Comparison of ENCODE assay signal across 10 cellular contexts in the genomic region with DNA sequence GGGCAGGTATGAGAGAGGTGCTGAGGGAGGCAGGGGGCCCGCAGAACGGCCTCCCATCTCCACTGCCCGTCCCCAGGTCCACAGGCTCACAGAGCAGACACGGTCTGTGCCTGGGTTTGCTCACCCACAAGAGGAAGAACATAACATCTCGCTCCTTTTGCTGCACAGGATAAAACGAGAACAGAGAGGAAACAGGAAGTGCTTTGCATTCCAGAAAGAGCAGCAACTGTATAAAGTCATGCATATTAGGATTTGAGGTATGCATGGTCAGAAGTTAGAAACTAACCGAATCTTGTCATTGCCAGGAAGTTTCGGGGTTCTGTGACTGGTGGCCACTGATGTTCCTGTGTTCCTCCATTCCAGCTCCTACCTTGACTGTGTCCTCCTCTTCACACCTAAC. TPM values are rescaled to one million over a fixed set of nuclear protein-coding genes. Genes with fewer than 3 reads are reported as not detected.
DNase-seq lines count a peak whose midpoint lies in the region; ATAC-seq and TF ChIP-seq lines count a peak whose summit lies in the region.
"Had no signal": no experiment of that assay in that cellular context is flagged by ENCODE, and none has a peak within 500 bp of the region (broad histone marks: within the 10 kb centered on the region; RNA-seq: fewer than 3 reads in every experiment).

No MANE protein-coding gene starts in this region.

- peaks cover 21% of the 10 kb centered on the region for H3K4me1 Mint-ChIP-seq in stimulated activated memory B cell treated with anti-CD40 and anti-IgM and Interleukin-4, amounts not matched to agents 10 μg/mL and 1 μg/mL and 100 μg/mL, for 72 hours

- H3K4me3 Mint-ChIP-seq in stimulated activated memory B cell treated with anti-CD40 and anti-IgM and Interleukin-4, amounts not matched to agents 10 μg/mL and 1 μg/mL and 100 μg/mL, for 72 hours: peak overlapping the region; percentile 45

- TF ChIP-seq CTCF in HCT116 (IDR thresholded peaks at IDR 0.05 in 2 of 3, conservative IDR thresholded peaks at IDR 0.05 in 1 of 3; ENCODE audit: borderline replicate concordance in 1 of 3, insufficient read depth in 1 of 3, low read depth in 2 of 3, low read length in 2 of 3): no peak
- TF ChIP-seq CTCF in right atrium auricular region (IDR thresholded peaks at IDR 0.05): no peak
- TF ChIP-seq CTCF in thyroid gland (IDR thresholded peaks at IDR 0.05): no peak

- TF ChIP-seq POLR2A in HCT116 (IDR thresholded peaks at IDR 0.05; ENCODE audit: borderline replicate concordance, extremely low read depth, insufficient read depth, insufficient read length) (no peak), thyroid gland (IDR thresholded peaks at IDR 0.05) (no peak)

- H3K36me3 ChIP-seq in HCT116 (ENCODE audit: control insufficient read depth in 1 of 2, insufficient read depth in 2 of 2, low read length in 2 of 2) (no peaks in the 10 kb centered on the region), right atrium auricular region (no peaks in the 10 kb centered on the region), thyroid gland (no peaks in the 10 kb centered on the region)

- H3K79me2 ChIP-seq in HCT116 (ENCODE audit: insufficient read depth, low read length): no peaks in the 10 kb centered on the region

- WGBS in thyroid gland, 2 donors: 39 to 49% methylated on average over 8 of the region's 8 CpGs

- no peaks in the 10 kb centered on the region for H4K20me1 ChIP-seq in HCT116 (ENCODE audit: insufficient read depth)

- H3K9me3 Mint-ChIP-seq in stimulated activated memory B cell treated with anti-CD40 and anti-IgM and Interleukin-4, amounts not matched to agents 10 μg/mL and 1 μg/mL and 100 μg/mL, for 72 hours: no peaks in the 10 kb centered on the region

- no peaks in the 10 kb centered on the region for H3K36me3 Mint-ChIP-seq in stimulated activated memory B cell treated with anti-CD40 and anti-IgM and Interleukin-4, amounts not matched to agents 10 μg/mL and 1 μg/mL and 100 μg/mL, for 72 hours

- ATAC-seq in HCT116: 0 out of 2 replicates have a peak, but pooled peaks have one; percentile 25
- no peak for ATAC-seq in stimulated activated memory B cell treated with anti-CD40 and anti-IgM and Interleukin-4, amounts not matched to agents 10 μg/mL and 1 μg/mL and 100 μg/mL, for 72 hours

- POLR2A ChIA-PET in HCT116 (lab: Charles Lee): no interaction called here

- DNase-seq in HCT116 (ENCODE audit: low read depth, low spot score) (no peak), SW480 (ENCODE audit: low spot score) (peak; percentile 43), right atrium auricular region (ENCODE audit: low spot score) (no peak), thyroid gland (no peak), caudate nucleus (lab: John Stamatoyannopoulos, UW) (no peak), NCI-H510A (lab: John Stamatoyannopoulos, UW) (no peak)
- DNase-seq: NCI-H1092 treated with DMSO at 0.1 percent for 48 hours had no signal

- intact Hi-C loops in HCT116 (cut with micrococcal nuclease): no loop called here
- intact Hi-C loops in thyroid gland (cut with DNase I): no loop called here

- 0 out of 2 replicates have a peak overlapping the region, but pooled peaks have one; percentile 9 for H3K4me2 ChIP-seq in HCT116 (ENCODE audit: low read length)

- H3K4me1 ChIP-seq in HCT116 (ENCODE audit: control insufficient read depth in 1 of 2, insufficient read depth in 2 of 2, low read length in 2 of 2) (peaks cover 0 to 8% of the 10 kb centered on the region in 2 experiments; a peak in 3 of 4 replicates), right atrium auricular region (peaks cover 0 to 17% of the 10 kb centered on the region in 2 donors), thyroid gland (no peaks in the 10 kb centered on the region)

- no peak overlapping the region for H3K4me3 ChIP-seq in HCT116 (replicated peaks in 1 of 2; ENCODE audit: low read depth in 1 of 2, low read length in 2 of 2)
- no peak overlapping the region for H3K4me3 ChIP-seq in right atrium auricular region
- H3K4me3 ChIP-seq in thyroid gland (replicated peaks in 1 of 3): no peak overlapping the region
- H3K4me3 ChIP-seq: SK-N-MC, skin epidermis had no signal

- RAD21 ChIA-PET in HCT116 (lab: Charles Lee; ENCODE audit: low non-redundant PET in 1 of 2, low total read pairs in 2 of 2, uncharacterized antibody in 2 of 2, unreplicated experiment in 2 of 2): no interaction called here

- no peaks in the 10 kb centered on the region for H3K9me3 ChIP-seq in HCT116 (ENCODE audit: control insufficient read depth in 1 of 2, insufficient read depth in 1 of 2, low read depth in 1 of 2, low read length in 2 of 2)
- no peaks in the 10 kb centered on the region for H3K9me3 ChIP-seq in right atrium auricular region
- H3K9me3 ChIP-seq in thyroid gland: no peaks in the 10 kb centered on the region

- H3K9me2 ChIP-seq in HCT116 (ENCODE audit: insufficient read depth): no peaks in the 10 kb centered on the region

- H3K27ac Mint-ChIP-seq in stimulated activated memory B cell treated with anti-CD40 and anti-IgM and Interleukin-4, amounts not matched to agents 10 μg/mL and 1 μg/mL and 100 μg/mL, for 72 hours: no peak overlapping the region

- H3K27me3 Mint-ChIP-seq in stimulated activated memory B cell treated with anti-CD40 and anti-IgM and Interleukin-4, amounts not matched to agents 10 μg/mL and 1 μg/mL and 100 μg/mL, for 72 hours: peaks cover 8% of the 10 kb centered on the region

- CTCF ChIA-PET in HCT116 (lab: Charles Lee): interaction anchor here (1.5 kb wide), 1 partner anchor 14 kb away, joined by 4 read pairs; no protein-coding TSS in a partner anchor

- no peak overlapping the region for H3K9ac ChIP-seq in HCT116 (ENCODE audit: low read length)

- no peak for TF ChIP-seq RAD21 in HCT116 (IDR thresholded peaks at IDR 0.05; ENCODE audit: low read depth)

- H3K27me3 ChIP-seq in HCT116 (ENCODE audit: insufficient read depth, low read length) (peaks cover 20% of the 10 kb centered on the region), right atrium auricular region (no peaks in the 10 kb centered on the region), thyroid gland (no peaks in the 10 kb centered on the region)

- H3K27ac ChIP-seq in HCT116 (ENCODE audit: low read depth, low read length) (no peak overlapping the region), right atrium auricular region (peak overlapping the region; percentile 16 to 48), thyroid gland (no peak overlapping the region), caudate nucleus (ENCODE audit: low read depth, low read length) (no peak overlapping the region)
- H3K27ac ChIP-seq: SK-N-MC had no signal

- no TSS peak for BruUV-seq in HCT116 (replicated peaks; lab: Mats Ljungman, UMichigan)

- no peak overlapping the region for H2AFZ ChIP-seq in HCT116 (ENCODE audit: low read depth, low read length, poor library complexity, severe bottlenecking)

TF ChIP-seq in HCT116, 20 proteins besides CTCF, POLR2A, EP300 and RAD21:
- TF ChIP-seq TCF7L2 (IDR thresholded peaks at IDR 0.05; ENCODE audit: borderline replicate concordance, extremely low read depth, insufficient read depth, insufficient read length): no peak
- TF ChIP-seq EGR1 (IDR thresholded peaks at IDR 0.05; ENCODE audit: low read depth): no peak
- TF ChIP-seq ELF1 (IDR thresholded peaks at IDR 0.05; ENCODE audit: borderline replicate concordance, low read depth): no peak
- TF ChIP-seq, protein P1, sequence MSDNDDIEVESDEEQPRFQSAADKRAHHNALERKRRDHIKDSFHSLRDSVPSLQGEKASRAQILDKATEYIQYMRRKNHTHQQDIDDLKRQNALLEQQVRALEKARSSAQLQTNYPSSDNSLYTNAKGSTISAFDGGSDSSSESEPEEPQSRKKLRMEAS (IDR thresholded peaks at IDR 0.05): no peak
- no peak for TF ChIP-seq ZNF274 (IDR thresholded peaks at IDR 0.05; ENCODE audit: low read depth, low read length)
- no peak for TF ChIP-seq POLR2AphosphoS5 (IDR thresholded peaks at IDR 0.05; ENCODE audit: low read depth, low read length)

RNA-seq across cellular contexts. Expression of a gene that starts 25.0 kb away (rescaled TPM):
- total RNA-seq in HCT116 (2021; ENCODE audit: unreplicated experiment) (not detected), right atrium auricular region (under 1 TPM; 0.63 to 0.67 TPM), thyroid gland (not detected)
- 0.23 and 0.24 TPM in 2 replicates for polyA plus RNA-seq in HCT116 (2012)

Comparison
In these comparisons a context has a peak if more than half of its experiments do, and no peak if none do; other contexts are left out.
1. H3K27ac ChIP-seq: peak in right atrium auricular region (2 of 2); none in HCT116 (single experiment), thyroid gland (0 of 3) and caudate nucleus (single experiment).